ENCODE assay signal across 2 cellular contexts in the genomic region with DNA sequence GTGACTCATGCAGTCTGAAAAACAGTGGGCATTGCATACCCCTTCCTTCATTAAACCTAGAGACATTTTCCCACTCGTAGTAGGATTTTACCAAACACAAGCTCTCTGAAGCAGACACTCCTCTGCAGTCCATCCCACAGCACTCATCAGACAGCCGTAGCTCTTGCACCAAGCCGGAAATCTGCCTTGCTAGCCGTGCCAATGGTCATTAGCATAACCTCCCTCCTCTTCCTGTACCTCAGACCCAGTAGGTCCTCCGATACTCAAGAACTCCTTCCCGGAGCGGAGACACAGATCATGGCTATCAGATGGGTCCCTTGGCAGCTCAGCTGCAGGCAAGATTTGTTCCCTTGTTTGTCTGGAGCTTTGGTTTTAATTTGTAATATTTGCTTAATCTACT.
TF ChIP-seq lines count a peak whose summit lies in the region.

No MANE protein-coding gene starts in this region.

TF ChIP-seq in SK-N-SH, 30 proteins besides CTCF, POLR2A, EP300 and RAD21 (continued from another document):
- TF ChIP-seq IRF3 (IDR thresholded peaks at IDR 0.05; ENCODE audit: low read depth, low read length): no peak
- no peak for TF ChIP-seq USF1 (IDR thresholded peaks at IDR 0.05; ENCODE audit: borderline replicate concordance, low read depth)
- TF ChIP-seq, protein P1, sequence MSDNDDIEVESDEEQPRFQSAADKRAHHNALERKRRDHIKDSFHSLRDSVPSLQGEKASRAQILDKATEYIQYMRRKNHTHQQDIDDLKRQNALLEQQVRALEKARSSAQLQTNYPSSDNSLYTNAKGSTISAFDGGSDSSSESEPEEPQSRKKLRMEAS (IDR thresholded peaks at IDR 0.05; ENCODE audit: low read depth): no peak
- TF ChIP-seq, protein P2, sequence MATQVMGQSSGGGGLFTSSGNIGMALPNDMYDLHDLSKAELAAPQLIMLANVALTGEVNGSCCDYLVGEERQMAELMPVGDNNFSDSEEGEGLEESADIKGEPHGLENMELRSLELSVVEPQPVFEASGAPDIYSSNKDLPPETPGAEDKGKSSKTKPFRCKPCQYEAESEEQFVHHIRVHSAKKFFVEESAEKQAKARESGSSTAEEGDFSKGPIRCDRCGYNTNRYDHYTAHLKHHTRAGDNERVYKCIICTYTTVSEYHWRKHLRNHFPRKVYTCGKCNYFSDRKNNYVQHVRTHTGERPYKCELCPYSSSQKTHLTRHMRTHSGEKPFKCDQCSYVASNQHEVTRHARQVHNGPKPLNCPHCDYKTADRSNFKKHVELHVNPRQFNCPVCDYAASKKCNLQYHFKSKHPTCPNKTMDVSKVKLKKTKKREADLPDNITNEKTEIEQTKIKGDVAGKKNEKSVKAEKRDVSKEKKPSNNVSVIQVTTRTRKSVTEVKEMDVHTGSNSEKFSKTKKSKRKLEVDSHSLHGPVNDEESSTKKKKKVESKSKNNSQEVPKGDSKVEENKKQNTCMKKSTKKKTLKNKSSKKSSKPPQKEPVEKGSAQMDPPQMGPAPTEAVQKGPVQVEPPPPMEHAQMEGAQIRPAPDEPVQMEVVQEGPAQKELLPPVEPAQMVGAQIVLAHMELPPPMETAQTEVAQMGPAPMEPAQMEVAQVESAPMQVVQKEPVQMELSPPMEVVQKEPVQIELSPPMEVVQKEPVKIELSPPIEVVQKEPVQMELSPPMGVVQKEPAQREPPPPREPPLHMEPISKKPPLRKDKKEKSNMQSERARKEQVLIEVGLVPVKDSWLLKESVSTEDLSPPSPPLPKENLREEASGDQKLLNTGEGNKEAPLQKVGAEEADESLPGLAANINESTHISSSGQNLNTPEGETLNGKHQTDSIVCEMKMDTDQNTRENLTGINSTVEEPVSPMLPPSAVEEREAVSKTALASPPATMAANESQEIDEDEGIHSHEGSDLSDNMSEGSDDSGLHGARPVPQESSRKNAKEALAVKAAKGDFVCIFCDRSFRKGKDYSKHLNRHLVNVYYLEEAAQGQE (IDR thresholded peaks at IDR 0.05; ENCODE audit: low read depth, low read length): no peak
- TF ChIP-seq FOXJ3 (CRISPR knock-in tag; IDR thresholded peaks at IDR 0.05): no peak
- no peak for TF ChIP-seq USF2 (IDR thresholded peaks at IDR 0.05; ENCODE audit: borderline replicate concordance, low read depth, low read length)
- TF ChIP-seq MEF2A (IDR thresholded peaks at IDR 0.05; ENCODE audit: borderline replicate concordance, low read depth): no peak
- TF ChIP-seq JUND (IDR thresholded peaks at IDR 0.05): no peak
- no peak for TF ChIP-seq TCF12 (IDR thresholded peaks at IDR 0.05)

TF ChIP-seq in SK-N-SH treated with all-trans-retinoic acid at 6 μM for 48 hours, 23 proteins besides CTCF, POLR2A, EP300 and RAD21 (continued from another document):
- TF ChIP-seq, protein P3, sequence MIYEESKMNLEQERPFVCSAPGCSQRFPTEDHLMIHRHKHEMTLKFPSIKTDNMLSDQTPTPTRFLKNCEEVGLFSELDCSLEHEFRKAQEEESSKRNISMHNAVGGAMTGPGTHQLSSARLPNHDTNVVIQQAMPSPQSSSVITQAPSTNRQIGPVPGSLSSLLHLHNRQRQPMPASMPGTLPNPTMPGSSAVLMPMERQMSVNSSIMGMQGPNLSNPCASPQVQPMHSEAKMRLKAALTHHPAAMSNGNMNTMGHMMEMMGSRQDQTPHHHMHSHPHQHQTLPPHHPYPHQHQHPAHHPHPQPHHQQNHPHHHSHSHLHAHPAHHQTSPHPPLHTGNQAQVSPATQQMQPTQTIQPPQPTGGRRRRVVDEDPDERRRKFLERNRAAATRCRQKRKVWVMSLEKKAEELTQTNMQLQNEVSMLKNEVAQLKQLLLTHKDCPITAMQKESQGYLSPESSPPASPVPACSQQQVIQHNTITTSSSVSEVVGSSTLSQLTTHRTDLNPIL (CRISPR knock-in tag; IDR thresholded peaks at IDR 0.05; ENCODE audit: low read depth): no peak
- TF ChIP-seq OSR1 (CRISPR knock-in tag; IDR thresholded peaks at IDR 0.05) (no peak), PPARA (CRISPR knock-in tag; IDR thresholded peaks at IDR 0.05; ENCODE audit: borderline replicate concordance) (no peak), BACH2 (CRISPR knock-in tag; IDR thresholded peaks at IDR 0.05; ENCODE audit: borderline replicate concordance) (no peak), TOX (CRISPR knock-in tag; IDR thresholded peaks at IDR 0.05; ENCODE audit: borderline replicate concordance) (no peak), ZNF565 (CRISPR knock-in tag; conservative IDR thresholded peaks at IDR 0.05; ENCODE audit: low read depth) (no peak)
- TF ChIP-seq, protein P4, sequence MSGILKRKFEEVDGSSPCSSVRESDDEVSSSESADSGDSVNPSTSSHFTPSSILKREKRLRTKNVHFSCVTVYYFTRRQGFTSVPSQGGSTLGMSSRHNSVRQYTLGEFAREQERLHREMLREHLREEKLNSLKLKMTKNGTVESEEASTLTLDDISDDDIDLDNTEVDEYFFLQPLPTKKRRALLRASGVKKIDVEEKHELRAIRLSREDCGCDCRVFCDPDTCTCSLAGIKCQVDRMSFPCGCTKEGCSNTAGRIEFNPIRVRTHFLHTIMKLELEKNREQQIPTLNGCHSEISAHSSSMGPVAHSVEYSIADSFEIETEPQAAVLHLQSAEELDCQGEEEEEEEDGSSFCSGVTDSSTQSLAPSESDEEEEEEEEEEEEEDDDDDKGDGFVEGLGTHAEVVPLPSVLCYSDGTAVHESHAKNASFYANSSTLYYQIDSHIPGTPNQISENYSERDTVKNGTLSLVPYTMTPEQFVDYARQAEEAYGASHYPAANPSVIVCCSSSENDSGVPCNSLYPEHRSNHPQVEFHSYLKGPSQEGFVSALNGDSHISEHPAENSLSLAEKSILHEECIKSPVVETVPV (CRISPR knock-in tag; IDR thresholded peaks at IDR 0.05): no peak
